ENCODE assay signal across 9 cellular contexts in genomic region chr3:9247361-9248231, GRCh38. TPM values are rescaled to one million over a fixed set of nuclear protein-coding genes. Genes with fewer than 3 reads are reported as not detected.
DNase-seq lines count a peak whose midpoint lies in the region; ATAC-seq and TF ChIP-seq lines count a peak whose summit lies in the region.
"Had no signal": no experiment of that assay in that cellular context is flagged by ENCODE, and none has a peak within 500 bp of the region (broad histone marks: within the 10 kb centered on the region; RNA-seq: fewer than 3 reads in every experiment).

No MANE protein-coding gene starts in this region.

- H3K4me2 ChIP-seq in BLaER1: peak overlapping the region; percentile 97

- H4K20me1 ChIP-seq in BLaER1: no peaks in the 10 kb centered on the region

- H3K4me3 ChIP-seq in BLaER1: peak overlapping the region; percentile 76
- peak overlapping the region; percentile 6; the same call in 1 of the 2 replicates for H3K4me3 ChIP-seq in HUES48 (ENCODE audit: low read depth, low read length)
- peak overlapping the region; percentile 73 for H3K4me3 ChIP-seq in coronary artery
- H3K4me3 ChIP-seq: mucosa of descending colon had no signal

- DNase-seq in coronary artery (ENCODE audit: low spot score) (peak; percentile 66), omental fat pad (ENCODE audit: low spot score) (no peak), endothelial cell (ENCODE audit: low spot score) (no peak), SW480 (ENCODE audit: low spot score) (no peak)
- DNase-seq in natural killer cell treated with Interleukin-12 subunit alpha and Interleukin-12 subunit beta and Interleukin-15 and Interleukin-18, amount 100 ng/mL, for 72 hours (ENCODE audit: low spot score): no peak

- no peaks in the 10 kb centered on the region for H3K27me3 ChIP-seq in BLaER1
- H3K27me3 ChIP-seq in HUES48 (ENCODE audit: control insufficient read depth, insufficient read depth, low read length): 0 out of 2 replicates have a peak, but pooled peaks cover 7% of the 10 kb centered on the region

- H3K9me3 ChIP-seq in BLaER1 (no peaks in the 10 kb centered on the region), HUES48 (ENCODE audit: control insufficient read depth, insufficient read depth, low read length) (no peaks in the 10 kb centered on the region)
- H3K9me3 ChIP-seq: mucosa of descending colon had no signal

- H3K27me3 Mint-ChIP-seq in natural killer cell treated with Interleukin-12 subunit alpha and Interleukin-12 subunit beta and Interleukin-15 and Interleukin-18, amount 100 ng/mL, for 72 hours: peaks cover under 1 to 5% of the 10 kb centered on the region in 2 donors
- peaks cover 2% of the 10 kb centered on the region for H3K27me3 Mint-ChIP-seq in endothelial cell (ENCODE audit: unreplicated experiment)

- H3K9me3 Mint-ChIP-seq in natural killer cell treated with Interleukin-12 subunit alpha and Interleukin-12 subunit beta and Interleukin-15 and Interleukin-18, amount 100 ng/mL, for 72 hours: no peaks in the 10 kb centered on the region
- H3K9me3 Mint-ChIP-seq in endothelial cell (ENCODE audit: unreplicated experiment): no peaks in the 10 kb centered on the region

- H3K27ac Mint-ChIP-seq in natural killer cell treated with Interleukin-12 subunit alpha and Interleukin-12 subunit beta and Interleukin-15 and Interleukin-18, amount 100 ng/mL, for 72 hours: no peak overlapping the region
- no peak overlapping the region for H3K27ac Mint-ChIP-seq in endothelial cell (ENCODE audit: unreplicated experiment)

- no peak for ATAC-seq in natural killer cell treated with Interleukin-12 subunit alpha and Interleukin-12 subunit beta and Interleukin-15 and Interleukin-18, amount 100 ng/mL, for 72 hours
- no peak for ATAC-seq in omental fat pad (ENCODE audit: low FRiP score)
- no peak for ATAC-seq in activated CD4-positive, CD25-positive, alpha-beta regulatory T cell treated with anti-CD3 and anti-CD28 coated beads, Interleukin-2, amount 50 U/mL, for 24 hours

- H3K9ac ChIP-seq in BLaER1: 0 out of 2 replicates have a peak overlapping the region, but pooled peaks have one; percentile 74
- H3K9ac ChIP-seq in HUES48 (ENCODE audit: low read depth, low read length): no peak overlapping the region

- H3K4me3 Mint-ChIP-seq in natural killer cell treated with Interleukin-12 subunit alpha and Interleukin-12 subunit beta and Interleukin-15 and Interleukin-18, amount 100 ng/mL, for 72 hours: peak overlapping the region; percentile 92
- H3K4me3 Mint-ChIP-seq in endothelial cell (ENCODE audit: unreplicated experiment): no peak overlapping the region

- H3K4me1 ChIP-seq in BLaER1: peaks cover 30% of the 10 kb centered on the region
- peaks cover 26% of the 10 kb centered on the region for H3K4me1 ChIP-seq in HUES48 (ENCODE audit: control insufficient read depth, insufficient read depth, low read length)

- no peaks in the 10 kb centered on the region for H3K36me3 Mint-ChIP-seq in natural killer cell treated with Interleukin-12 subunit alpha and Interleukin-12 subunit beta and Interleukin-15 and Interleukin-18, amount 100 ng/mL, for 72 hours
- no peaks in the 10 kb centered on the region for H3K36me3 Mint-ChIP-seq in endothelial cell (ENCODE audit: low read depth, unreplicated experiment)

- H3K36me3 ChIP-seq in BLaER1: no peaks in the 10 kb centered on the region
- H3K36me3 ChIP-seq in HUES48 (ENCODE audit: control insufficient read depth, insufficient read depth, low read length): no peaks in the 10 kb centered on the region

- H3K27ac ChIP-seq in BLaER1: no peak overlapping the region
- H3K27ac ChIP-seq in HUES48 (ENCODE audit: low read depth, low read length): no peak overlapping the region
- H3K27ac ChIP-seq in coronary artery: no peak overlapping the region

- TF ChIP-seq CTCF in coronary artery (IDR thresholded peaks at IDR 0.05) (no peak), omental fat pad (IDR thresholded peaks at IDR 0.05) (no peak), endothelial cell (IDR thresholded peaks at IDR 0.05; ENCODE audit: unreplicated experiment) (no peak)

- H3K4me1 Mint-ChIP-seq in natural killer cell treated with Interleukin-12 subunit alpha and Interleukin-12 subunit beta and Interleukin-15 and Interleukin-18, amount 100 ng/mL, for 72 hours (ENCODE audit: low read depth in 2 of 2): peaks cover 19 to 22% of the 10 kb centered on the region in 2 donors
- peaks cover 6% of the 10 kb centered on the region for H3K4me1 Mint-ChIP-seq in endothelial cell (ENCODE audit: unreplicated experiment)

RNA-seq across cellular contexts. Expression of gene SRGAP3, which starts 1.9 kb away (rescaled TPM):
- total RNA-seq in natural killer cell treated with Interleukin-12 subunit alpha and Interleukin-12 subunit beta and Interleukin-15 and Interleukin-18, amount 100 ng/mL, for 72 hours: 1 to 10 TPM in 1 of 2 donors, under 1 TPM in 1; 0.33 to 1.6 TPM
- total RNA-seq in omental fat pad: 1 to 10 TPM; 3.0 to 5.3 (median 3.6) TPM
- total RNA-seq in endothelial cell (ENCODE audit: unreplicated experiment): 12.0 TPM

Comparison
In these comparisons a context has a peak if more than half of its experiments do, and no peak if none do; other contexts are left out.
1. H3K4me3 ChIP-seq: peak in every context shown above with its lines; median percentile 76 in BLaER1; 73 in coronary artery; 6 in HUES48.